ENCODE assay signal across 1 cellular context in the genomic region with DNA sequence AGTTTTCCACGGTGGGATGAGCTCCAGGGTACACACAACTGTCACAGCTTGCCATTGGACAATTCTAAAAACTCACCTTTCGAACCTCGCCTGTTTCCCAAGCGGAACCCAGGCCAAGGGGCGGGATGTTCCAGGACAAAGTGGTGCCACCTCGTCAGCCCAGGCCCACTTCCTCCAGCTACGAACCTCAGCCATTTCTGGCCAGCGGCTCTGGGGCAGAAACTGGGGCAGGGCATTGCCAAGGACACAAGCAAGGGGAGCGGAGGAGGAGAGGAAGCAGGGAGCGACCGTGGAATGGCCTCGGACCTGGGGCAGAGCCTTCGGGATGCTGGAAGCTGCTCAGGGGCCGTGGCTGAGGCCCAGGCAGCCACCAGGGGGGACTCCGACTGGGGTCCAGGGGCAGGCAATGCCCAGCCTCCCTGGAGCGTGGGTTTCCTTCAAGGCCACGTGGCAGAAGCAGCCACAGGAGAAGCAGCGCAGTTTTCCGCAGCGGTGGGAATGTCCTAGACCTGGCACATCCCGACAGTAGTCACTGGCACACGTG.
TF ChIP-seq lines count a peak whose summit lies in the region.

No MANE protein-coding gene starts in this region.

TF ChIP-seq in liver, 16 proteins besides CTCF, POLR2A, EP300 and RAD21 (continued from another document):
- TF ChIP-seq JUND (IDR thresholded peaks at IDR 0.05): peak in 1 of 2 donors; percentile 4
- TF ChIP-seq FOXA2 (IDR thresholded peaks at IDR 0.05): peak; percentile 86
- peak; percentile 91 for TF ChIP-seq YY1 (IDR thresholded peaks at IDR 0.05)
- TF ChIP-seq, protein P1, sequence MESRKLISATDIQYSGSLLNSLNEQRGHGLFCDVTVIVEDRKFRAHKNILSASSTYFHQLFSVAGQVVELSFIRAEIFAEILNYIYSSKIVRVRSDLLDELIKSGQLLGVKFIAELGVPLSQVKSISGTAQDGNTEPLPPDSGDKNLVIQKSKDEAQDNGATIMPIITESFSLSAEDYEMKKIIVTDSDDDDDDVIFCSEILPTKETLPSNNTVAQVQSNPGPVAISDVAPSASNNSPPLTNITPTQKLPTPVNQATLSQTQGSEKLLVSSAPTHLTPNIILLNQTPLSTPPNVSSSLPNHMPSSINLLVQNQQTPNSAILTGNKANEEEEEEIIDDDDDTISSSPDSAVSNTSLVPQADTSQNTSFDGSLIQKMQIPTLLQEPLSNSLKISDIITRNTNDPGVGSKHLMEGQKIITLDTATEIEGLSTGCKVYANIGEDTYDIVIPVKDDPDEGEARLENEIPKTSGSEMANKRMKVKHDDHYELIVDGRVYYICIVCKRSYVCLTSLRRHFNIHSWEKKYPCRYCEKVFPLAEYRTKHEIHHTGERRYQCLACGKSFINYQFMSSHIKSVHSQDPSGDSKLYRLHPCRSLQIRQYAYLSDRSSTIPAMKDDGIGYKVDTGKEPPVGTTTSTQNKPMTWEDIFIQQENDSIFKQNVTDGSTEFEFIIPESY (IDR thresholded peaks at IDR 0.05): peak; percentile 61
- peak; percentile 59 for TF ChIP-seq NR2F2 (IDR thresholded peaks at IDR 0.05)
- peak; percentile 98 for TF ChIP-seq SP1 (IDR thresholded peaks at IDR 0.05)
- peak; percentile 68 for TF ChIP-seq HNF4G (IDR thresholded peaks at IDR 0.05)
- peak; percentile 89 to 93 for TF ChIP-seq HNF4A (conservative IDR thresholded peaks at IDR 0.05)
- peak in 1 of 2 donors; percentile 63 for TF ChIP-seq GABPA (IDR thresholded peaks at IDR 0.05 in 1 of 2, conservative IDR thresholded peaks at IDR 0.05 in 1 of 2)
- TF ChIP-seq, protein P2, sequence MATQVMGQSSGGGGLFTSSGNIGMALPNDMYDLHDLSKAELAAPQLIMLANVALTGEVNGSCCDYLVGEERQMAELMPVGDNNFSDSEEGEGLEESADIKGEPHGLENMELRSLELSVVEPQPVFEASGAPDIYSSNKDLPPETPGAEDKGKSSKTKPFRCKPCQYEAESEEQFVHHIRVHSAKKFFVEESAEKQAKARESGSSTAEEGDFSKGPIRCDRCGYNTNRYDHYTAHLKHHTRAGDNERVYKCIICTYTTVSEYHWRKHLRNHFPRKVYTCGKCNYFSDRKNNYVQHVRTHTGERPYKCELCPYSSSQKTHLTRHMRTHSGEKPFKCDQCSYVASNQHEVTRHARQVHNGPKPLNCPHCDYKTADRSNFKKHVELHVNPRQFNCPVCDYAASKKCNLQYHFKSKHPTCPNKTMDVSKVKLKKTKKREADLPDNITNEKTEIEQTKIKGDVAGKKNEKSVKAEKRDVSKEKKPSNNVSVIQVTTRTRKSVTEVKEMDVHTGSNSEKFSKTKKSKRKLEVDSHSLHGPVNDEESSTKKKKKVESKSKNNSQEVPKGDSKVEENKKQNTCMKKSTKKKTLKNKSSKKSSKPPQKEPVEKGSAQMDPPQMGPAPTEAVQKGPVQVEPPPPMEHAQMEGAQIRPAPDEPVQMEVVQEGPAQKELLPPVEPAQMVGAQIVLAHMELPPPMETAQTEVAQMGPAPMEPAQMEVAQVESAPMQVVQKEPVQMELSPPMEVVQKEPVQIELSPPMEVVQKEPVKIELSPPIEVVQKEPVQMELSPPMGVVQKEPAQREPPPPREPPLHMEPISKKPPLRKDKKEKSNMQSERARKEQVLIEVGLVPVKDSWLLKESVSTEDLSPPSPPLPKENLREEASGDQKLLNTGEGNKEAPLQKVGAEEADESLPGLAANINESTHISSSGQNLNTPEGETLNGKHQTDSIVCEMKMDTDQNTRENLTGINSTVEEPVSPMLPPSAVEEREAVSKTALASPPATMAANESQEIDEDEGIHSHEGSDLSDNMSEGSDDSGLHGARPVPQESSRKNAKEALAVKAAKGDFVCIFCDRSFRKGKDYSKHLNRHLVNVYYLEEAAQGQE (IDR thresholded peaks at IDR 0.05): peak; percentile 94
- TF ChIP-seq, protein P3, sequence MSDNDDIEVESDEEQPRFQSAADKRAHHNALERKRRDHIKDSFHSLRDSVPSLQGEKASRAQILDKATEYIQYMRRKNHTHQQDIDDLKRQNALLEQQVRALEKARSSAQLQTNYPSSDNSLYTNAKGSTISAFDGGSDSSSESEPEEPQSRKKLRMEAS (IDR thresholded peaks at IDR 0.05): peak; percentile 58
